1 cellular context compared by ENCODE assay signal in the genomic region with DNA sequence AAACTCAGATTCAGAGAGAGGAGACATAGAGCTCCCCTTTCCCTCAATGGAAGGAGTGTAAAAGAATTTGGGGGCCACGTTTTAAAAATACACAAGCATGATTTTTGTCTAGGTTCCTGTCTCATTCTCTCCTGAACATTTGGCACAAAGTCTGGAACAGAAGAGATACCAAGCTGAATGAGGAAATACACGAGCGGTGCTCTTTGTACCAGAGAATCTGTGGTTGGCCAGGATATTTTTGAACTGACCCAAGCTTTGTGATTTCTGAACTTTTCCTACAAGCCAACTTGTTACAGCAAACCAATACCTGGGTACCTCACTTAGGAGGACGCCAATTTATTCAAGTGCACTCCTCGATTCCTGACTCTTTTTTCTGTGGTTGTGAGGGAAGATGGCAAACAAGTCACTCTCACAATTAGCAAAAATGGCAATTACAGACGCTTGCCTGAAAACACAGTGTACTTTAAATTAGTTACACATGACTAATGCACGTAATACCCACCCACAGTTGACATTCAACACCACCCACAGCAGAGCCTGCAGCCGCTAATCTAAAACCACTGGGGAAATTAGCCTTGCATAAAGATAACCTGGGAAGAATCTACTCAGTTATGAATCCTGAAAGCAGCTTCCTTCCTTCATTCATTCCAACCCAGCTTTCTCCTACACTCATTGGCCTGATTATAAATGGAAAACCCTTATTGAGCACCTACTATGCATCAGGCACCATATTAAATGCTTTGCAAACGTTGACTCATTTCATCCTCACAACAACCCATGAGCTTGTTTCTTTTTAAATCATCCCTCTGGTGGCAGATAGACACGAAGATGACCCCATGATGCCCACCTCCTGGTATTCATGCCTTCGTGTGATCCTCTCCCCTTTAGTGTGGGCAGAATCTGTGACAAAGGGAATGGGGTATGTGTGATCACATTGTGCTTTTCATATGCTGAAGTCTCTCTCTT.
TF ChIP-seq lines count a peak whose summit lies in the region.

No MANE protein-coding gene starts in this region.

TF ChIP-seq in GM12878, 131 proteins besides CTCF, POLR2A, EP300 and RAD21:
- TF ChIP-seq ATF7 (IDR thresholded peaks at IDR 0.05; ENCODE audit: low read depth) = no peak
- TF ChIP-seq NR2C2 (IDR thresholded peaks at IDR 0.05; ENCODE audit: borderline replicate concordance, control insufficient read depth, insufficient read length, low read depth) = no peak
- TF ChIP-seq DPF2 (IDR thresholded peaks at IDR 0.05) = peak; percentile 57; the same call in 1 of the 2 replicates
- no peak for TF ChIP-seq ZNF207 (IDR thresholded peaks at IDR 0.05; ENCODE audit: borderline replicate concordance)
- TF ChIP-seq RELA (IDR thresholded peaks at IDR 0.05; ENCODE audit: borderline replicate concordance, partially characterized antibody) = no peak
- peak; percentile 22; the same call in 1 of the 2 replicates for TF ChIP-seq IKZF1 (conservative IDR thresholded peaks at IDR 0.05)
- peak; percentile 41; the same call in 1 of the 2 replicates for TF ChIP-seq IRF4 (IDR thresholded peaks at IDR 0.05; ENCODE audit: low read depth, low read length)
- no peak for TF ChIP-seq ZZZ3 (IDR thresholded peaks at IDR 0.05; ENCODE audit: control insufficient read depth, insufficient read length, low read depth)
- no peak for TF ChIP-seq MEF2A (IDR thresholded peaks at IDR 0.05; ENCODE audit: insufficient read depth, low read depth, low read length)
- TF ChIP-seq, protein P1, sequence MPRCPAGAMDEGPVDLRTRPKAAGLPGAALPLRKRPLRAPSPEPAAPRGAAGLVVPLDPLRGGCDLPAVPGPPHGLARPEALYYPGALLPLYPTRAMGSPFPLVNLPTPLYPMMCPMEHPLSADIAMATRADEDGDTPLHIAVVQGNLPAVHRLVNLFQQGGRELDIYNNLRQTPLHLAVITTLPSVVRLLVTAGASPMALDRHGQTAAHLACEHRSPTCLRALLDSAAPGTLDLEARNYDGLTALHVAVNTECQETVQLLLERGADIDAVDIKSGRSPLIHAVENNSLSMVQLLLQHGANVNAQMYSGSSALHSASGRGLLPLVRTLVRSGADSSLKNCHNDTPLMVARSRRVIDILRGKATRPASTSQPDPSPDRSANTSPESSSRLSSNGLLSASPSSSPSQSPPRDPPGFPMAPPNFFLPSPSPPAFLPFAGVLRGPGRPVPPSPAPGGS (IDR thresholded peaks at IDR 0.05; ENCODE audit: borderline replicate concordance, insufficient read depth, low read depth, low read length, poor library complexity, severe bottlenecking) = peak; percentile 20
- no peak for TF ChIP-seq NFXL1 (IDR thresholded peaks at IDR 0.05; ENCODE audit: borderline replicate concordance)
- TF ChIP-seq NFYA (IDR thresholded peaks at IDR 0.05; ENCODE audit: borderline replicate concordance, low read depth, low read length) = no peak
- no peak for TF ChIP-seq SIX5 (IDR thresholded peaks at IDR 0.05; ENCODE audit: low read depth, low read length, severe bottlenecking)
- TF ChIP-seq BHLHE40 (IDR thresholded peaks at IDR 0.05; ENCODE audit: borderline replicate concordance in 1 of 2, low read depth in 2 of 2, low read length in 1 of 2) = peak in 1 of 2 experiments; percentile 20; a peak in 1 of 4 replicates
- TF ChIP-seq MTA2 (IDR thresholded peaks at IDR 0.05; ENCODE audit: low read depth) = peak; percentile 77
- TF ChIP-seq EGR1 (IDR thresholded peaks at IDR 0.05; ENCODE audit: borderline replicate concordance in 1 of 2, low read depth in 2 of 2, low read length in 2 of 2) = no peak
- TF ChIP-seq, protein P2, sequence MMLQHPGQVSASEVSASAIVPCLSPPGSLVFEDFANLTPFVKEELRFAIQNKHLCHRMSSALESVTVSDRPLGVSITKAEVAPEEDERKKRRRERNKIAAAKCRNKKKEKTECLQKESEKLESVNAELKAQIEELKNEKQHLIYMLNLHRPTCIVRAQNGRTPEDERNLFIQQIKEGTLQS (IDR thresholded peaks at IDR 0.05; ENCODE audit: borderline replicate concordance, extremely low read depth, low read depth, low read length) = no peak
- no peak for TF ChIP-seq NFIC (IDR thresholded peaks at IDR 0.05; ENCODE audit: low read depth, low read length)
- TF ChIP-seq SREBF2 (IDR thresholded peaks at IDR 0.05; ENCODE audit: low read length) = no peak
- 0 out of 2 replicates have a peak, but pooled peaks have one; percentile 21 for TF ChIP-seq BMI1 (IDR thresholded peaks at IDR 0.05; ENCODE audit: borderline replicate concordance)
- TF ChIP-seq, protein P3, sequence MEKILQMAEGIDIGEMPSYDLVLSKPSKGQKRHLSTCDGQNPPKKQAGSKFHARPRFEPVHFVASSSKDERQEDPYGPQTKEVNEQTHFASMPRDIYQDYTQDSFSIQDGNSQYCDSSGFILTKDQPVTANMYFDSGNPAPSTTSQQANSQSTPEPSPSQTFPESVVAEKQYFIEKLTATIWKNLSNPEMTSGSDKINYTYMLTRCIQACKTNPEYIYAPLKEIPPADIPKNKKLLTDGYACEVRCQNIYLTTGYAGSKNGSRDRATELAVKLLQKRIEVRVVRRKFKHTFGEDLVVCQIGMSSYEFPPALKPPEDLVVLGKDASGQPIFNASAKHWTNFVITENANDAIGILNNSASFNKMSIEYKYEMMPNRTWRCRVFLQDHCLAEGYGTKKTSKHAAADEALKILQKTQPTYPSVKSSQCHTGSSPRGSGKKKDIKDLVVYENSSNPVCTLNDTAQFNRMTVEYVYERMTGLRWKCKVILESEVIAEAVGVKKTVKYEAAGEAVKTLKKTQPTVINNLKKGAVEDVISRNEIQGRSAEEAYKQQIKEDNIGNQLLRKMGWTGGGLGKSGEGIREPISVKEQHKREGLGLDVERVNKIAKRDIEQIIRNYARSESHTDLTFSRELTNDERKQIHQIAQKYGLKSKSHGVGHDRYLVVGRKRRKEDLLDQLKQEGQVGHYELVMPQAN (conservative IDR thresholded peaks at IDR 0.05) = no peak
- no peak for TF ChIP-seq SRF (IDR thresholded peaks at IDR 0.05; ENCODE audit: low read depth in 2 of 2, low read length in 2 of 2)
- no peak for TF ChIP-seq GATAD2B (conservative IDR thresholded peaks at IDR 0.05; ENCODE audit: low read depth)
- no peak for TF ChIP-seq BRCA1 (IDR thresholded peaks at IDR 0.05; ENCODE audit: low read depth, low read length)
- no peak for TF ChIP-seq JUND (IDR thresholded peaks at IDR 0.05; ENCODE audit: low read depth, low read length)
